ENCODE assay signal across 22 cellular contexts in the genomic region with DNA sequence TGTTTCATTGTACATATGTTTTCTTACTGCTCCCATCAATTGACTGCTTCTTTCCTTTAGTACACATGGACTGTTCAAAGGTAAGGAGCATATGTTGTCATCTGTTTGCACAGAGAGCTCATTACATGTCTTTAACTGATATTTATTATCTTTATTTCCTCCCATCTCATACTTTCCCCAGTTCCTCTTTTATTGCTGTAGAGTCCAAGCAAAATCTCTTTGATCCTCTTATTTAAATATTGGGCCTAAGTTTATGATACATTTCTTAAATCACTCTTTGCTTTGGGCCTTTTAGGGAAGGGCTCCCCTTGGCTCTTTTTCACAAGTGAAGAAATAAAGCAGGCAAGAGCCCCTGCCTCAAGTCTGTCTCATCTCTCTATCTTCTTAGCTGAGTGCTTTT.
A peak's percentile ranks its signal among the peaks of the same experiment; 100 is the strongest.
DNase-seq lines count a peak whose midpoint lies in the region; ATAC-seq, FAIRE-seq and TF ChIP-seq lines count a peak whose summit lies in the region.
"Had no signal": no experiment of that assay in that cellular context is flagged by ENCODE, and none has a peak within 500 bp of the region (broad histone marks: within the 10 kb centered on the region; RNA-seq: fewer than 3 reads in every experiment).

No MANE protein-coding gene starts in this region.

- no peak overlapping the region for H3K27ac ChIP-seq in Peyer's patch
- H3K27ac ChIP-seq in thyroid gland = no peak overlapping the region
- H3K27ac ChIP-seq in colonic mucosa = no peak overlapping the region
- H3K27ac ChIP-seq: HL-60 had no signal

- H3K27ac Mint-ChIP-seq in central memory CD8-positive, alpha-beta T cell (ENCODE audit: low read depth) = peak overlapping the region; percentile 52
- H3K27ac Mint-ChIP-seq in stimulated activated memory B cell treated with anti-CD40 and anti-IgM and Interleukin-4, amounts not matched to agents 10 μg/mL and 1 μg/mL and 100 μg/mL, for 72 hours = peak overlapping the region; percentile 33
- H3K27ac Mint-ChIP-seq: HFFc6 had no signal

- H3K27me3 Mint-ChIP-seq in central memory CD8-positive, alpha-beta T cell = no peaks in the 10 kb centered on the region
- H3K27me3 Mint-ChIP-seq in stimulated activated memory B cell treated with anti-CD40 and anti-IgM and Interleukin-4, amounts not matched to agents 10 μg/mL and 1 μg/mL and 100 μg/mL, for 72 hours = no peaks in the 10 kb centered on the region

- DNase-seq in GM12891 (ENCODE audit: insufficient read length, low spot score) (no peak), OCI-M1 (lab: John Stamatoyannopoulos, UW) (peak; percentile 22), Peyer's patch (no peak), thyroid gland (no peak), colonic mucosa (no peak)
- no peak for DNase-seq in central memory CD8-positive, alpha-beta T cell (ENCODE audit: low spot score in 2 of 2)
- DNase-seq: ACHN; C1 segment of cervical spinal cord; DMS 273 treated with DMSO at 0.1 percent for 48 hours; DND-41; H7; HFFc6; Kasumi-1; MG63; NCI-H1092 treated with DMSO at 0.1 percent for 48 hours; NCI-H1694; NCI-H2081 treated with DMSO at 0.1 percent for 48 hours; NCI-H446 treated with DMSO at 0.1 percent for 48 hours; NK-92 treated with Interleukin-12 subunit alpha and Interleukin-12 subunit beta, amount 100 ng/mL, for 24 hours; PC-3 had no signal

- H3K4me1 ChIP-seq in Peyer's patch = no peaks in the 10 kb centered on the region
- no peaks in the 10 kb centered on the region for H3K4me1 ChIP-seq in thyroid gland
- H3K4me1 ChIP-seq in colonic mucosa = no peaks in the 10 kb centered on the region

- H3K4me3 Mint-ChIP-seq in central memory CD8-positive, alpha-beta T cell = no peak overlapping the region
- H3K4me3 Mint-ChIP-seq in stimulated activated memory B cell treated with anti-CD40 and anti-IgM and Interleukin-4, amounts not matched to agents 10 μg/mL and 1 μg/mL and 100 μg/mL, for 72 hours = no peak overlapping the region
- H3K4me3 Mint-ChIP-seq: HFFc6 had no signal

- ATAC-seq in central memory CD8-positive, alpha-beta T cell (replicated peaks; ENCODE audit: extremely low read depth, poor library complexity, severe bottlenecking) = no peak
- no peak for ATAC-seq in stimulated activated memory B cell treated with anti-CD40 and anti-IgM and Interleukin-4, amounts not matched to agents 10 μg/mL and 1 μg/mL and 100 μg/mL, for 72 hours
- ATAC-seq: PC-3 had no signal

- peaks cover 47% of the 10 kb centered on the region for H3K4me1 Mint-ChIP-seq in central memory CD8-positive, alpha-beta T cell
- H3K4me1 Mint-ChIP-seq in stimulated activated memory B cell treated with anti-CD40 and anti-IgM and Interleukin-4, amounts not matched to agents 10 μg/mL and 1 μg/mL and 100 μg/mL, for 72 hours = peaks cover 17% of the 10 kb centered on the region

- no peaks in the 10 kb centered on the region for H3K9me3 ChIP-seq in Peyer's patch
- no peaks in the 10 kb centered on the region for H3K9me3 ChIP-seq in thyroid gland
- no peaks in the 10 kb centered on the region for H3K9me3 ChIP-seq in colonic mucosa

- no peak overlapping the region for H3K9ac ChIP-seq in colonic mucosa (ENCODE audit: low read depth in 2 of 2, low read length in 2 of 2)

- FAIRE-seq in GM12891 (lab: Jason Lieb, UNC) = no peak

- no peak overlapping the region for H3K4me3 ChIP-seq in Peyer's patch
- H3K4me3 ChIP-seq in thyroid gland (replicated peaks in 1 of 3) = no peak overlapping the region
- no peak overlapping the region for H3K4me3 ChIP-seq in colonic mucosa
- H3K4me3 ChIP-seq: MG63 had no signal

- no peak for TF ChIP-seq POLR2A in GM12891 (IDR thresholded peaks at IDR 0.05; ENCODE audit: low read depth, low read length)
- TF ChIP-seq POLR2A in Peyer's patch (IDR thresholded peaks at IDR 0.05) = no peak
- TF ChIP-seq POLR2A in thyroid gland (IDR thresholded peaks at IDR 0.05) = no peak

- TF ChIP-seq CTCF in Peyer's patch (IDR thresholded peaks at IDR 0.05) = no peak
- no peak for TF ChIP-seq CTCF in thyroid gland (IDR thresholded peaks at IDR 0.05)
- no peak for TF ChIP-seq CTCF in colonic mucosa (IDR thresholded peaks at IDR 0.05)

- intact Hi-C loops in thyroid gland (cut with DNase I) (no loop called here), colonic mucosa (cut with DNase I) (no loop called here)

- H3K27me3 ChIP-seq in Peyer's patch (no peaks in the 10 kb centered on the region), thyroid gland (no peaks in the 10 kb centered on the region), colonic mucosa (no peaks in the 10 kb centered on the region)
- H3K27me3 ChIP-seq: MG63 had no signal

- H3K9me3 Mint-ChIP-seq in central memory CD8-positive, alpha-beta T cell = no peaks in the 10 kb centered on the region
- no peaks in the 10 kb centered on the region for H3K9me3 Mint-ChIP-seq in stimulated activated memory B cell treated with anti-CD40 and anti-IgM and Interleukin-4, amounts not matched to agents 10 μg/mL and 1 μg/mL and 100 μg/mL, for 72 hours
- H3K9me3 Mint-ChIP-seq: HFFc6 had no signal

- H3K36me3 ChIP-seq in Peyer's patch (no peaks in the 10 kb centered on the region), thyroid gland (no peaks in the 10 kb centered on the region), colonic mucosa (no peaks in the 10 kb centered on the region)
- H3K36me3 ChIP-seq: MG63 had no signal

- H3K36me3 Mint-ChIP-seq in central memory CD8-positive, alpha-beta T cell (ENCODE audit: insufficient read depth) = peaks cover 31% of the 10 kb centered on the region
- H3K36me3 Mint-ChIP-seq in stimulated activated memory B cell treated with anti-CD40 and anti-IgM and Interleukin-4, amounts not matched to agents 10 μg/mL and 1 μg/mL and 100 μg/mL, for 72 hours = peaks cover 73% of the 10 kb centered on the region

TF ChIP-seq in GM12891, 5 proteins besides CTCF, POLR2A, EP300 and RAD21:
- TF ChIP-seq SPI1 (IDR thresholded peaks at IDR 0.05; ENCODE audit: low read depth, low read length) (peak; percentile 44; the same call in 1 of the 2 replicates), TAF1 (IDR thresholded peaks at IDR 0.05; ENCODE audit: low read depth, low read length) (no peak), PAX5 (IDR thresholded peaks at IDR 0.05; ENCODE audit: insufficient read depth, low read length, severe bottlenecking) (no peak), POU2F2 (IDR thresholded peaks at IDR 0.05; ENCODE audit: low read depth, low read length) (no peak)
